In genomic region chr3:10299175-10299574, GRCh38 we compare ENCODE assay signal across 11 cellular contexts. TPM values are rescaled to one million over a fixed set of nuclear protein-coding genes. Genes with fewer than 3 reads are reported as not detected.
DNase-seq lines count a peak whose midpoint lies in the region; ATAC-seq and TF ChIP-seq lines count a peak whose summit lies in the region.
"Had no signal": no experiment of that assay in that cellular context is flagged by ENCODE, and none has a peak within 500 bp of the region (broad histone marks: within the 10 kb centered on the region; RNA-seq: fewer than 3 reads in every experiment).

No MANE protein-coding gene starts in this region.

- H3K27me3 Mint-ChIP-seq in activated T-cell treated with anti-CD3 and anti-CD28 coated beads, Interleukin-2, amount 50 U/mL, for 24 hours, result no peaks in the 10 kb centered on the region

- no peaks in the 10 kb centered on the region for H3F3A ChIP-seq in OCI-LY1 (ENCODE audit: insufficient read depth, low read length)

- H4K20me1 ChIP-seq in OCI-LY1 (ENCODE audit: insufficient read depth, low read length), result no peaks in the 10 kb centered on the region

- TF ChIP-seq CTCF in OCI-LY1 (IDR thresholded peaks at IDR 0.05; ENCODE audit: low read length), result peak; percentile 24; the same call in 1 of the 2 replicates
- peak; percentile 52 for TF ChIP-seq CTCF in choroid plexus epithelial cell (conservative IDR thresholded peaks at IDR 0.05; ENCODE audit: low read depth, low read length)

- ATAC-seq in HG02981 (IDR thresholded peaks at IDR 0.05; ENCODE audit: unreplicated experiment), result no peak
- ATAC-seq in HG02642 (IDR thresholded peaks at IDR 0.05; ENCODE audit: poor library complexity, unreplicated experiment), result no peak
- ATAC-seq: pancreas had no signal

- peaks cover 11% of the 10 kb centered on the region for H3K4me1 Mint-ChIP-seq in activated T-cell treated with anti-CD3 and anti-CD28 coated beads, Interleukin-2, amount 50 U/mL, for 24 hours (ENCODE audit: low read depth)

- no peak overlapping the region for H3K4me2 ChIP-seq in OCI-LY1 (ENCODE audit: low read length)

- DNase-seq in activated T-cell treated with anti-CD3 and anti-CD28 coated beads, Interleukin-2, amount 50 U/mL, for 24 hours, result no peak
- no peak for DNase-seq in activated T-cell treated with anti-CD3 and anti-CD28 coated beads, Interleukin-2, amount 50 U/mL, for 48 hours
- DNase-seq in choroid plexus epithelial cell (ENCODE audit: low read depth) (peak; percentile 56), renal cortical epithelial cell (ENCODE audit: low read depth) (peak; percentile 15), GM19240 (ENCODE audit: insufficient read length, low spot score) (no peak)
- DNase-seq: erythroblast, NCI-H1436 treated with DMSO at 0.1 percent for 48 hours, pancreas had no signal

- H3K9me3 ChIP-seq in OCI-LY1 (ENCODE audit: low read length), result no peaks in the 10 kb centered on the region
- H3K9me3 ChIP-seq: pancreas had no signal

- peaks cover 82% of the 10 kb centered on the region for H3K36me3 Mint-ChIP-seq in activated T-cell treated with anti-CD3 and anti-CD28 coated beads, Interleukin-2, amount 50 U/mL, for 24 hours (ENCODE audit: low read depth)

- H3K79me2 ChIP-seq in OCI-LY1 (ENCODE audit: insufficient read depth, low read length), result no peaks in the 10 kb centered on the region

- H3K4me3 Mint-ChIP-seq in activated T-cell treated with anti-CD3 and anti-CD28 coated beads, Interleukin-2, amount 50 U/mL, for 24 hours, result no peak overlapping the region

- H3K9me2 ChIP-seq in OCI-LY1 (ENCODE audit: low read depth, low read length), result no peaks in the 10 kb centered on the region

- H2AFZ ChIP-seq in OCI-LY1 (ENCODE audit: low read length), result no peak overlapping the region

- H3K27me3 ChIP-seq in OCI-LY1 (ENCODE audit: insufficient read depth, low read length), result no peaks in the 10 kb centered on the region
- H3K27me3 ChIP-seq: pancreas had no signal

- peak overlapping the region; percentile 17 for H3K27ac ChIP-seq in OCI-LY1 (ENCODE audit: low read depth, low read length, poor library complexity, severe bottlenecking)
- H3K27ac ChIP-seq: pancreas had no signal

- no peak overlapping the region for H3K9ac ChIP-seq in OCI-LY1 (ENCODE audit: low read length)

- no peak overlapping the region for H3K4me3 ChIP-seq in OCI-LY1 (ENCODE audit: low read depth, low read length, poor library complexity, severe bottlenecking)
- H3K4me3 ChIP-seq in choroid plexus epithelial cell (ENCODE audit: low read depth, low read length), result no peak overlapping the region
- H3K4me3 ChIP-seq: pancreas had no signal

- H3K27ac Mint-ChIP-seq in activated T-cell treated with anti-CD3 and anti-CD28 coated beads, Interleukin-2, amount 50 U/mL, for 24 hours, result peak overlapping the region; percentile 78

- H3K36me3 ChIP-seq in OCI-LY1 (ENCODE audit: insufficient read depth, low read length), result peaks cover 84% of the 10 kb centered on the region

- H3K9me3 Mint-ChIP-seq in activated T-cell treated with anti-CD3 and anti-CD28 coated beads, Interleukin-2, amount 50 U/mL, for 24 hours, result no peaks in the 10 kb centered on the region

- peaks cover 9% of the 10 kb centered on the region for H3K4me1 ChIP-seq in OCI-LY1 (ENCODE audit: insufficient read depth, low read length, severe bottlenecking)
- H3K4me1 ChIP-seq: pancreas had no signal

RNA-seq across cellular contexts. Expression of gene GHRL, which starts 6.4 kb away (rescaled TPM):
- not detected in 2 replicates for total RNA-seq in renal cortical epithelial cell

RNA-seq across cellular contexts. Expression of gene SEC13, which starts 21.7 kb away (rescaled TPM):
- total RNA-seq in renal cortical epithelial cell, result 154 and 229 TPM in 2 replicates

RNA-seq across cellular contexts. Expression of gene TATDN2, which starts 50.9 kb away (rescaled TPM):
- total RNA-seq in renal cortical epithelial cell, result 12.2 and 18.8 TPM in 2 replicates

Comparison
In these comparisons a context has a peak if more than half of its experiments do, and no peak if none do; other contexts are left out.
1. DNase-seq: peak in choroid plexus epithelial cell (single experiment) and renal cortical epithelial cell (single experiment); none in activated T-cell treated with anti-CD3 and anti-CD28 coated beads, Interleukin-2, amount 50 U/mL, for 24 hours (single experiment), activated T-cell treated with anti-CD3 and anti-CD28 coated beads, Interleukin-2, amount 50 U/mL, for 48 hours (0 of 2) and GM19240 (single experiment).